ENCODE assay signal across 8 cellular contexts in genomic region chr10:117216611-117217195, GRCh38.
A peak's percentile ranks its signal among the peaks of the same experiment; 100 is the strongest.
DNase-seq lines count a peak whose midpoint lies in the region; ATAC-seq and TF ChIP-seq lines count a peak whose summit lies in the region.

No MANE protein-coding gene starts in this region.

- peaks cover 8 to 23% (median 16%) of the 10 kb centered on the region in 11 experiments; a peak in 21 of 22 replicates for H3K9me3 ChIP-seq in BLaER1 treated with 17β-estradiol and CSF1 and Interleukin-3, amounts not matched to agents 10 nM and 100 nM (replicated peaks in 1 of 11)

- peaks cover 84% of the 10 kb centered on the region for H3K27me3 Mint-ChIP-seq in nephron (ENCODE audit: low read depth)

- no peak overlapping the region for H3K27ac Mint-ChIP-seq in nephron

- peak overlapping the region; percentile 26 to 61 (median 48) for H3K4me3 ChIP-seq in BLaER1 treated with 17β-estradiol and CSF1 and Interleukin-3, amounts not matched to agents 10 nM and 100 nM

- no peaks in the 10 kb centered on the region; a peak in 1 of 22 replicates for H4K20me1 ChIP-seq in BLaER1 treated with 17β-estradiol and CSF1 and Interleukin-3, amounts not matched to agents 10 nM and 100 nM

- peak; percentile 100 for TF ChIP-seq CTCF in nephron (IDR thresholded peaks at IDR 0.05; ENCODE audit: unreplicated experiment in 3 of 3)

- H3K4me1 Mint-ChIP-seq in nephron: no peaks in the 10 kb centered on the region

- H3K9ac ChIP-seq in BLaER1 treated with 17β-estradiol and CSF1 and Interleukin-3, amounts not matched to agents 10 nM and 100 nM: peak overlapping the region in 7 of 11 experiments; percentile 7 to 54 (median 47); a peak in 9 of 22 replicates

- peak; percentile 83 for ATAC-seq in HG03439 (IDR thresholded peaks at IDR 0.05; ENCODE audit: unreplicated experiment)

- peaks cover 10% of the 10 kb centered on the region for H3K9me3 Mint-ChIP-seq in nephron

- peaks cover 0 to 18% (median 9%) of the 10 kb centered on the region in 10 experiments; a peak in 16 of 20 replicates for H3K4me1 ChIP-seq in BLaER1 treated with 17β-estradiol and CSF1 and Interleukin-3, amounts not matched to agents 10 nM and 100 nM

- H3K27me3 ChIP-seq in BLaER1 treated with 17β-estradiol and CSF1 and Interleukin-3, amounts not matched to agents 10 nM and 100 nM: no peaks in the 10 kb centered on the region

- DNase-seq in GM19238 (ENCODE audit: insufficient read length, low spot score) (peak; percentile 82), OCI-M1 (lab: John Stamatoyannopoulos, UW) (peak; percentile 81), activated T-helper 1 cell treated with Interleukin-2 at 50 U/mL for 16 hours (ENCODE audit: low read depth) (peak; percentile 46), fibroblast of peridontal ligament (ENCODE audit: extremely low read depth) (peak; percentile 55)
- peak; percentile 25 to 78 (median 55) for DNase-seq in stimulated activated naive CD4-positive, alpha-beta T cell (lab: John Stamatoyannopoulos, UW)

- H3K36me3 ChIP-seq in BLaER1 treated with 17β-estradiol and CSF1 and Interleukin-3, amounts not matched to agents 10 nM and 100 nM: no peaks in the 10 kb centered on the region

- no peaks in the 10 kb centered on the region for H3K36me3 Mint-ChIP-seq in nephron (ENCODE audit: low read depth)

- H3K4me2 ChIP-seq in BLaER1 treated with 17β-estradiol and CSF1 and Interleukin-3, amounts not matched to agents 10 nM and 100 nM: peak overlapping the region; percentile 62 to 90 (median 82)

- H3K27ac ChIP-seq in BLaER1 treated with 17β-estradiol and CSF1 and Interleukin-3, amounts not matched to agents 10 nM and 100 nM: no peak overlapping the region

- peak overlapping the region; percentile 76 to 78 (median 76) for H3K4me3 Mint-ChIP-seq in nephron
